Comparison of ENCODE assay signal across 1 cellular context in the genomic region with DNA sequence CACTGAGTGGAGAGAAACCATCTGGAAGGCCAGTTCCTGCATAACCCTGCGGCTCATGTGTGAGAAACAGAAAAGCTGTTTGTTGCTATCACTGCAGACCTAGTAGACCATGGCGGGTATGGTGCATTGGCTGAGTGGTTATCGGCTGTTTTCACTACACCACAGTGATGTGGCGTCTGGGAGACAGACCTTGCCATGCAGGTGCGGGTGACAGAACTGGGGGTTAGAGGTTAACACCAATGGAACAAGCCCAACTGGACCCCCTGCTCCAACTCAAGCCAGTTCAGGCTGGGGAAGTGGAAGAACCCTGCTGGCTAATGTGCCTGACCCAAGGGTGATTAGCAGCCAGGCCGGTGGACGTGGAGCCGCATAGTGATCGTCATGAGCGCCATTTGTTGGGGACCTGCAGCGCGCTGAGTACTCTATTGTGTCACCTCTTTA.
TF ChIP-seq lines count a peak whose summit lies in the region.

No MANE protein-coding gene starts in this region.

TF ChIP-seq in HepG2, 621 proteins besides CTCF, POLR2A, EP300 and RAD21 (continued from another document):
- TF ChIP-seq, protein P1, sequence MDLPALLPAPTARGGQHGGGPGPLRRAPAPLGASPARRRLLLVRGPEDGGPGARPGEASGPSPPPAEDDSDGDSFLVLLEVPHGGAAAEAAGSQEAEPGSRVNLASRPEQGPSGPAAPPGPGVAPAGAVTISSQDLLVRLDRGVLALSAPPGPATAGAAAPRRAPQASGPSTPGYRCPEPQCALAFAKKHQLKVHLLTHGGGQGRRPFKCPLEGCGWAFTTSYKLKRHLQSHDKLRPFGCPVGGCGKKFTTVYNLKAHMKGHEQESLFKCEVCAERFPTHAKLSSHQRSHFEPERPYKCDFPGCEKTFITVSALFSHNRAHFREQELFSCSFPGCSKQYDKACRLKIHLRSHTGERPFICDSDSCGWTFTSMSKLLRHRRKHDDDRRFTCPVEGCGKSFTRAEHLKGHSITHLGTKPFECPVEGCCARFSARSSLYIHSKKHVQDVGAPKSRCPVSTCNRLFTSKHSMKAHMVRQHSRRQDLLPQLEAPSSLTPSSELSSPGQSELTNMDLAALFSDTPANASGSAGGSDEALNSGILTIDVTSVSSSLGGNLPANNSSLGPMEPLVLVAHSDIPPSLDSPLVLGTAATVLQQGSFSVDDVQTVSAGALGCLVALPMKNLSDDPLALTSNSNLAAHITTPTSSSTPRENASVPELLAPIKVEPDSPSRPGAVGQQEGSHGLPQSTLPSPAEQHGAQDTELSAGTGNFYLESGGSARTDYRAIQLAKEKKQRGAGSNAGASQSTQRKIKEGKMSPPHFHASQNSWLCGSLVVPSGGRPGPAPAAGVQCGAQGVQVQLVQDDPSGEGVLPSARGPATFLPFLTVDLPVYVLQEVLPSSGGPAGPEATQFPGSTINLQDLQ (CRISPR knock-in tag; IDR thresholded peaks at IDR 0.05) = 0 out of 2 replicates have a peak, but pooled peaks have one; percentile 26
- no peak for TF ChIP-seq IRX3 (CRISPR knock-in tag; IDR thresholded peaks at IDR 0.05; ENCODE audit: borderline replicate concordance, low read depth)
